In the genomic region with DNA sequence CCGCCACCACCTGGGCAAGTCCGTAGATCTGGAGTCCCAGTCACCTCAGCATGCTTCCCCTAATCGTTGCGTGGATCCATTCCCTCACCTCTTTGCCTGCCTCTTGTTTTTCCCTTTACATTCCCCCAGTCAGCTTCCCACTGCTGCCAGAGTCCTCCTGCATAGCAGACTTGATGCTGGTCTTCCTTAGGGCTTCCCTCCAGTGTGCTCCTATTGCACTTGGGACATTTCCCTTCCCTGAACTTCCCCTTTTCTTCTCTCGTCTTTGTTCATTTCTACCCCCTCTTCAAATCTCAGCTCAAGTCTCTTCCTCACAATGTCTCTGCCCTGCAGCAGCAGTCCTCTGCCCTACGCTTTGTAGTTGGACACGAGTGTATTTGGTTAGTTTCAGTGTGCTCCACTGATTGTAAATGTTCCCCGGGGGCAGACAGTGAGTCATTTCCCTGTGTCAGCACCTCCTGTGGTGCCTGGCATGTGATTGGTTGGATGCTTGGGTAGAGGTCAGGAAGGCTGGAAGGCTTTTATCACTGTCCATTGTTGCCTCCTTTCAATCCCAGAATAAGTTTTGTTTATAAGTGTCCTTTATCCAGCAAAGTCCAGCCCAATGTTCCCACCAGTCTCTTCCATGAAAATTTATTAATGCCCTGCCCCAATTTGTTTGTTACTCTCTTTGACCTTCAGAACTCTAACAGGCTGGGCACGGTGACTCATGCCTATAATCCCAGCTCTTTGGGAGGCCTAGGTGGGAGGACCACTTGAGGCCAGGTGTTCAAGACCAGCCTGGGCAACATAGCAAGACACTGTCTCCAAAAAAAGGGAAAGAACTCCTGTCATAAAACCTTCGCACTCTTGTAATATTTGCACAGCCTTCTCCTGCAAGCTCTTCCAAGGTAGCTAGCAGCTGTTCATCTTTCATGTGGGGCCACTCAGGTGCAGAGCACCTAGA, we compare ENCODE assay signal across 8 cellular contexts. TPM values are rescaled to one million over a fixed set of nuclear protein-coding genes. Genes with fewer than 3 reads are reported as not detected.
DNase-seq lines count a peak whose midpoint lies in the region; ATAC-seq and TF ChIP-seq lines count a peak whose summit lies in the region.

No MANE protein-coding gene starts in this region.

- in situ Hi-C loops in Caki2 (cut with HindIII; ENCODE audit: low pct_unique_long_range_greater_than_20kb, low sequenced_read_pairs): no loop called here

- TF ChIP-seq CTCF in heart left ventricle (IDR thresholded peaks at IDR 0.05): no peak
- TF ChIP-seq CTCF in uterus (IDR thresholded peaks at IDR 0.05): no peak

- intact Hi-C loops in heart left ventricle (cut with DNase I) (no loop called here), uterus (cut with DNase I; ENCODE audit: low total_unique reads) (no loop called here)

- H3K9me3 ChIP-seq in heart left ventricle (no peaks in the 10 kb centered on the region), uterus (no peaks in the 10 kb centered on the region)

- H3K27me3 ChIP-seq in heart left ventricle (no peaks in the 10 kb centered on the region), uterus (no peaks in the 10 kb centered on the region)

- peak; percentile 68 for DNase-seq in Caki2 (ENCODE audit: low read depth)
- DNase-seq in T1000 (lab: John Stamatoyannopoulos, UW): peak; percentile 69
- peak in 3 of 5 donors; percentile 30 to 48 (median 41) for DNase-seq in heart left ventricle
- DNase-seq in uterus: peak in 1 of 2 donors; percentile 60
- DNase-seq in cerebellar nuclear complex (lab: John Stamatoyannopoulos, UW): no peak
- DNase-seq in occipital lobe (lab: John Stamatoyannopoulos, UW): no peak

- H3K36me3 ChIP-seq in heart left ventricle: peaks cover 0 to 49% (median 30%) of the 10 kb centered on the region in 9 donors
- no peaks in the 10 kb centered on the region for H3K36me3 ChIP-seq in uterus

- H3K27ac ChIP-seq in heart left ventricle (peak overlapping the region in 3 of 12 donors; percentile 17 to 56 (median 30)), uterus (peak overlapping the region; percentile 28 to 39)

- TF ChIP-seq POLR2A in heart left ventricle (IDR thresholded peaks at IDR 0.05): no peak
- no peak for TF ChIP-seq POLR2A in uterus (IDR thresholded peaks at IDR 0.05)

- H3K4me1 ChIP-seq in heart left ventricle: peaks cover 0 to 34% (median 14%) of the 10 kb centered on the region in 12 donors
- H3K4me1 ChIP-seq in uterus: no peaks in the 10 kb centered on the region

- 61 to 69% (median 66%) methylated on average over 10 of the region's 10 CpGs for WGBS in heart left ventricle, 4 donors

- ATAC-seq in HG02759 (IDR thresholded peaks at IDR 0.05; ENCODE audit: unreplicated experiment) (peak; percentile 77), heart left ventricle (peak in 3 of 4 donors; percentile 79 to 96 (median 94)), HG03045 (IDR thresholded peaks at IDR 0.05; ENCODE audit: unreplicated experiment) (no peak)

- H3K4me3 ChIP-seq in heart left ventricle (no peak overlapping the region), uterus (no peak overlapping the region)

RNA-seq across cellular contexts. Expression of a gene that starts 38.3 kb away (rescaled TPM):
- total RNA-seq in Caki2 (2014; rRNA removed; shearing (Covaris generic); ENCODE audit: low replicate concordance): 6.3 and 10.1 TPM in 2 replicates
- total RNA-seq in heart left ventricle: 10 to 100 TPM; 12.1 to 29.4 (median 19.9) TPM
- 1 to 10 TPM; 6.6 to 7.3 TPM for polyA plus RNA-seq in heart left ventricle
- 10 to 100 TPM; 12.1 to 50.9 (median 35.2) TPM for total RNA-seq in uterus
- total RNA-seq in occipital lobe: 62.4 TPM

RNA-seq across cellular contexts. Expression of a gene that starts 54.0 kb away (rescaled TPM):
- total RNA-seq in Caki2 (2014; rRNA removed; shearing (Covaris generic); ENCODE audit: low replicate concordance): 0.49 and 1.1 TPM in 2 replicates
- total RNA-seq in heart left ventricle (10 to 100 TPM in 1 of 9 donors, 1 to 10 TPM in 8; 5.5 to 10.7 (median 8.0) TPM), uterus (10 to 100 TPM in 3 of 4 donors, 1 to 10 TPM in 1; 8.7 to 24.3 (median 19.2) TPM), occipital lobe (11.9 TPM)
- polyA plus RNA-seq in heart left ventricle: 10 to 100 TPM in 1 of 2 donors, 1 to 10 TPM in 1; 2.6 to 10.0 TPM

Comparison
In these comparisons a context has a peak if more than half of its experiments do, and no peak if none do; other contexts are left out.
1. DNase-seq: peak in Caki2 (single experiment), T1000 (single experiment) and heart left ventricle (3 of 5); none in cerebellar nuclear complex (0 of 2) and occipital lobe (single experiment).